In genomic region chr1:175385316-175385715, GRCh38 we compare ENCODE assay signal across 21 cellular contexts.
"Had no signal": no experiment of that assay in that cellular context is flagged by ENCODE, and none has a peak within 500 bp of the region (broad histone marks: within the 10 kb centered on the region; RNA-seq: fewer than 3 reads in every experiment).

No MANE protein-coding gene starts in this region.

- H3K9me3 ChIP-seq: heart left ventricle, left lung, testis, uterus had no signal

- H3K4me3 ChIP-seq: heart left ventricle, left lung, lung, neural progenitor cell, testis, uterus had no signal

- H3K36me3 ChIP-seq: heart left ventricle, left lung, neural progenitor cell, uterus had no signal

- H3K27me3 ChIP-seq: left lung, testis, uterus had no signal

- H3K4me1 ChIP-seq: heart left ventricle, left lung, testis, uterus had no signal

- H3K27ac ChIP-seq: heart left ventricle, left lung, neural progenitor cell, testis, uterus had no signal

- DNase-seq: activated CD4-positive, alpha-beta T cell treated with anti-CD3 and anti-CD28 coated beads for 4 hours; activated CD4-positive, alpha-beta T cell treated with anti-CD3 and anti-CD28 coated beads, Interleukin-2, amount 50 U/mL, for 48 hours; activated CD8-positive, alpha-beta memory T cell treated with anti-CD3 and anti-CD28 coated beads, Interleukin-2, amount 50 U/mL, for 48 hours; activated naive CD4-positive, alpha-beta T cell treated with Interleukin-2 at 50 U/mL for 16 hours; activated naive CD8-positive, alpha-beta T cell treated with anti-CD3 and anti-CD28 coated beads for 36 hours; activated T-cell treated with anti-CD3 and anti-CD28 coated beads, Interleukin-2, amount 50 U/mL, for 4 hours; cortex of kidney; endodermal cell; heart left ventricle; left lung; naive thymus-derived CD8-positive, alpha-beta T cell; posterior cingulate gyrus; small intestine; stimulated activated CD4-positive, alpha-beta T cell treated with anti-CD3 and anti-CD28 coated beads, Interleukin-2, amount 100 ng/mL, for 24 hours; stimulated activated naive B cell treated with anti-CD40 and anti-IgM and Interleukin-4, amounts not matched to agents 10 μg/mL and 1 μg/mL and 100 μg/mL, for 72 hours; T-helper 9 cell; testis; trophoblast cell; uterus had no signal
